ENCODE assay signal across 24 cellular contexts in the genomic region with DNA sequence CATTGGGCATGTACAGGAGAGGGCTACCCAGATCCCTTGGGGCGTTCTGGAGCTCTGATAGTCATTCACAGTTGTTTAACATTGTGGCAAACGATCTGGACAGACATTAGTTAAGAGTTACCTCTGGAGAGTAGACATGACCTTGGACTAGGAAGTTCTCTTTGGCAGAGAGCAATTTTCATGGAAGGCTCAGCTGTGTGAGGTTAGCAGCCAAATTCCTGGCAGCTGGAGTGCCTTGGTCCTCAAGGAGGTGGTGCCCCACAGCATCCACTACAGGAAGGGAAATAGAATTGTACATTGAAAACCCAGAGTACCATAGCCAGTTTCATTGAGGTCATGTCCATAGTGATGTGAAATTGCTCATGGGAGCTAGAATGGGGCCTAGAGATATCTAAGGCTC.
"Had no signal": no experiment of that assay in that cellular context is flagged by ENCODE, and none has a peak within 500 bp of the region (broad histone marks: within the 10 kb centered on the region; RNA-seq: fewer than 3 reads in every experiment).

No MANE protein-coding gene starts in this region.

- H3K36me3 Mint-ChIP-seq: activated CD8-positive, alpha-beta memory T cell treated with anti-CD3 and anti-CD28 coated beads, Interleukin-2, amount 10 ng/mL, durations not matched to agents 7 days and 5 days; activated naive CD4-positive, alpha-beta T cell treated with anti-CD3 and anti-CD28 coated beads, Interleukin-2, amount 10 ng/mL, durations not matched to agents 7 days and 5 days; naive thymus-derived CD8-positive, alpha-beta T cell; stimulated activated effector memory CD8-positive, alpha-beta T cell treated with anti-CD3 and anti-CD28 coated beads, Interleukin-12 subunit alpha, Interleukin-12 subunit beta, amount 100 ng/mL, for 72 hours; T-cell had no signal

- H3K4me1 Mint-ChIP-seq: activated CD4-positive, alpha-beta T cell treated with anti-CD3 and anti-CD28 coated beads, Interleukin-2, amount 10 ng/mL, durations not matched to agents 7 days and 5 days; activated CD8-positive, alpha-beta memory T cell treated with anti-CD3 and anti-CD28 coated beads, Interleukin-2, amount 10 ng/mL, durations not matched to agents 7 days and 5 days; activated naive CD4-positive, alpha-beta T cell treated with anti-CD3 and anti-CD28 coated beads, Interleukin-2, amount 10 ng/mL, durations not matched to agents 7 days and 5 days; naive thymus-derived CD8-positive, alpha-beta T cell; stimulated activated effector memory CD8-positive, alpha-beta T cell treated with anti-CD3 and anti-CD28 coated beads, Interleukin-12 subunit alpha, Interleukin-12 subunit beta, amount 100 ng/mL, for 72 hours; stimulated activated naive CD8-positive, alpha-beta T cell treated with anti-CD3 and anti-CD28 coated beads, Interleukin-15, amount 100 ng/mL, for 72 hours; T-cell had no signal

- DNase-seq: activated CD4-positive, alpha-beta T cell treated with anti-CD3 and anti-CD28 coated beads, Interleukin-2, amount 10 ng/mL, durations not matched to agents 7 days and 5 days; activated CD4-positive, CD25-positive, alpha-beta regulatory T cell treated with anti-CD3 and anti-CD28 coated beads, Interleukin-2, amount 50 U/mL, for 72 hours; activated CD8-positive, alpha-beta memory T cell treated with anti-CD3 and anti-CD28 coated beads, Interleukin-2, amount 10 ng/mL, durations not matched to agents 7 days and 5 days; activated CD8-positive, alpha-beta T cell treated with anti-CD3 and anti-CD28 coated beads for 36 hours; activated effector memory CD4-positive, alpha-beta T cell treated with anti-CD3 and anti-CD28 coated beads, Interleukin-2, amount 50 U/mL, for 16 hours; activated naive CD4-positive, alpha-beta T cell treated with anti-CD3 and anti-CD28 coated beads, Interleukin-2, amount 10 ng/mL, durations not matched to agents 7 days and 5 days; activated T-cell treated with anti-CD3 and anti-CD28 coated beads for 4 hours; effector memory CD4-positive, alpha-beta T cell; heart right ventricle; left colon; lower lobe of right lung; naive thymus-derived CD8-positive, alpha-beta T cell; pancreas; psoas muscle; stimulated activated CD4-positive, alpha-beta T cell treated with anti-CD3 and anti-CD28 coated beads, Interleukin-2, amount 100 ng/mL, for 24 hours; stimulated activated naive CD8-positive, alpha-beta T cell treated with anti-CD3 and anti-CD28 coated beads, Interleukin-15, amount 100 ng/mL, for 72 hours; T-cell; transverse colon; WERI-Rb-1 had no signal

- ATAC-seq: activated CD8-positive, alpha-beta memory T cell treated with anti-CD3 and anti-CD28 coated beads, Interleukin-2, amount 10 ng/mL, durations not matched to agents 7 days and 5 days; activated CD8-positive, alpha-beta T cell treated with anti-CD3 and anti-CD28 coated beads for 36 hours; left colon; lower lobe of right lung; naive thymus-derived CD8-positive, alpha-beta T cell; pancreas; stimulated activated effector memory CD8-positive, alpha-beta T cell treated with anti-CD3 and anti-CD28 coated beads, Interleukin-12 subunit alpha, Interleukin-12 subunit beta, amount 100 ng/mL, for 72 hours; stimulated activated naive CD8-positive, alpha-beta T cell treated with anti-CD3 and anti-CD28 coated beads, Interleukin-15, amount 100 ng/mL, for 72 hours; T-cell had no signal

- H3K36me3 ChIP-seq: cardiac muscle cell, heart right ventricle, lower lobe of right lung, pancreas, transverse colon, WERI-Rb-1 had no signal

- H3K27ac Mint-ChIP-seq: activated CD4-positive, alpha-beta T cell treated with anti-CD3 and anti-CD28 coated beads, Interleukin-2, amount 10 ng/mL, durations not matched to agents 7 days and 5 days; activated CD8-positive, alpha-beta memory T cell treated with anti-CD3 and anti-CD28 coated beads, Interleukin-2, amount 10 ng/mL, durations not matched to agents 7 days and 5 days; activated CD8-positive, alpha-beta T cell treated with anti-CD3 and anti-CD28 coated beads for 36 hours; activated naive CD4-positive, alpha-beta T cell treated with anti-CD3 and anti-CD28 coated beads, Interleukin-2, amount 10 ng/mL, durations not matched to agents 7 days and 5 days; dendritic cell treated with granulocyte-macrophage colony-stimulating factor and Interleukin-4, amounts not matched to agents 40 ng/mL and 50 ng/mL, for 4 days; naive thymus-derived CD8-positive, alpha-beta T cell; stimulated activated effector memory CD8-positive, alpha-beta T cell treated with anti-CD3 and anti-CD28 coated beads, Interleukin-12 subunit alpha, Interleukin-12 subunit beta, amount 100 ng/mL, for 72 hours; stimulated activated naive CD8-positive, alpha-beta T cell treated with anti-CD3 and anti-CD28 coated beads, Interleukin-15, amount 100 ng/mL, for 72 hours; T-cell; T-helper 2 cell treated with Interferon-gamma antibody and Interleukin-4, amounts not matched to agents 5 μg/mL and 100 μg/mL, for 36 hours had no signal

- H3K4me3 ChIP-seq: cardiac muscle cell, heart right ventricle, lower lobe of right lung, pancreas, psoas muscle, skin epidermis, transverse colon had no signal

- H3K9me3 ChIP-seq: lower lobe of right lung, pancreas, psoas muscle, transverse colon had no signal

- H3K4me1 ChIP-seq: lower lobe of right lung, pancreas, psoas muscle, transverse colon had no signal

- H3K27me3 Mint-ChIP-seq: activated CD4-positive, alpha-beta T cell treated with anti-CD3 and anti-CD28 coated beads, Interleukin-2, amount 10 ng/mL, durations not matched to agents 7 days and 5 days; activated CD8-positive, alpha-beta memory T cell treated with anti-CD3 and anti-CD28 coated beads, Interleukin-2, amount 10 ng/mL, durations not matched to agents 7 days and 5 days; activated naive CD4-positive, alpha-beta T cell treated with anti-CD3 and anti-CD28 coated beads, Interleukin-2, amount 10 ng/mL, durations not matched to agents 7 days and 5 days had no signal

- H3K9me3 Mint-ChIP-seq: activated CD4-positive, alpha-beta T cell treated with anti-CD3 and anti-CD28 coated beads, Interleukin-2, amount 10 ng/mL, durations not matched to agents 7 days and 5 days; activated CD8-positive, alpha-beta T cell treated with anti-CD3 and anti-CD28 coated beads for 36 hours; activated naive CD4-positive, alpha-beta T cell treated with anti-CD3 and anti-CD28 coated beads, Interleukin-2, amount 10 ng/mL, durations not matched to agents 7 days and 5 days; dendritic cell treated with granulocyte-macrophage colony-stimulating factor and Interleukin-4, amounts not matched to agents 40 ng/mL and 50 ng/mL, for 4 days; T-cell; T-helper 2 cell treated with Interferon-gamma antibody and Interleukin-4, amounts not matched to agents 5 μg/mL and 100 μg/mL, for 36 hours had no signal

- H3K4me3 Mint-ChIP-seq: activated CD4-positive, alpha-beta T cell treated with anti-CD3 and anti-CD28 coated beads, Interleukin-2, amount 10 ng/mL, durations not matched to agents 7 days and 5 days; activated CD8-positive, alpha-beta memory T cell treated with anti-CD3 and anti-CD28 coated beads, Interleukin-2, amount 10 ng/mL, durations not matched to agents 7 days and 5 days; activated CD8-positive, alpha-beta T cell treated with anti-CD3 and anti-CD28 coated beads for 36 hours; activated naive CD4-positive, alpha-beta T cell treated with anti-CD3 and anti-CD28 coated beads, Interleukin-2, amount 10 ng/mL, durations not matched to agents 7 days and 5 days; dendritic cell treated with granulocyte-macrophage colony-stimulating factor and Interleukin-4, amounts not matched to agents 40 ng/mL and 50 ng/mL, for 4 days; naive thymus-derived CD8-positive, alpha-beta T cell; stimulated activated effector memory CD8-positive, alpha-beta T cell treated with anti-CD3 and anti-CD28 coated beads, Interleukin-12 subunit alpha, Interleukin-12 subunit beta, amount 100 ng/mL, for 72 hours; stimulated activated naive CD8-positive, alpha-beta T cell treated with anti-CD3 and anti-CD28 coated beads, Interleukin-15, amount 100 ng/mL, for 72 hours; T-cell; T-helper 2 cell treated with Interferon-gamma antibody and Interleukin-4, amounts not matched to agents 5 μg/mL and 100 μg/mL, for 36 hours had no signal

- H3K27ac ChIP-seq: cardiac muscle cell, heart right ventricle, lower lobe of right lung, pancreas, psoas muscle, transverse colon, WERI-Rb-1 had no signal

- H3K27me3 ChIP-seq: cardiac muscle cell, heart right ventricle, pancreas, transverse colon had no signal
